8 cellular contexts compared by ENCODE assay signal in genomic region chr11:45045692-45046471, GRCh38.
DNase-seq lines count a peak whose midpoint lies in the region; ATAC-seq lines count a peak whose summit lies in the region.

No MANE protein-coding gene starts in this region.

- DNase-seq in A172 (ENCODE audit: low spot score) (peak; percentile 68), HT1080 (ENCODE audit: low read depth) (peak; percentile 59), brain pericyte (ENCODE audit: low read depth, low spot score) (peak; percentile 7), left colon (no peak), ureter (ENCODE audit: low spot score) (peak; percentile 61), NCI-H1694 (lab: John Stamatoyannopoulos, UW) (no peak)
- DNase-seq in activated naive CD4-positive, alpha-beta T cell (lab: John Stamatoyannopoulos, UW): no peak

- peak; percentile 42 for ATAC-seq in left colon
- ATAC-seq in GM21786 (IDR thresholded peaks at IDR 0.05; ENCODE audit: unreplicated experiment): no peak

- intact Hi-C loops in left colon (cut with DNase I, micrococcal nuclease): no loop called here

Comparison
In these comparisons a context has a peak if more than half of its experiments do, and no peak if none do; other contexts are left out.
1. DNase-seq: peak in A172 (single experiment), HT1080 (single experiment), brain pericyte (single experiment) and ureter (single experiment); none in left colon (0 of 2), NCI-H1694 (single experiment) and activated naive CD4-positive, alpha-beta T cell (0 of 4).